In genomic region chr10:77497748-77498147, GRCh38 we compare ENCODE assay signal across 22 cellular contexts.
DNase-seq lines count a peak whose midpoint lies in the region; ATAC-seq and TF ChIP-seq lines count a peak whose summit lies in the region.
"Had no signal": no experiment of that assay in that cellular context is flagged by ENCODE, and none has a peak within 500 bp of the region (broad histone marks: within the 10 kb centered on the region; RNA-seq: fewer than 3 reads in every experiment).

No MANE protein-coding gene starts in this region.

- H3K9me3 ChIP-seq in esophagus (ENCODE audit: control insufficient read depth in 2 of 2, insufficient read depth in 1 of 2, low read depth in 1 of 2, low read length in 1 of 2) = no peaks in the 10 kb centered on the region
- H3K9me3 ChIP-seq: left ventricle myocardium inferior, testis had no signal

- peaks cover 4 to 21% of the 10 kb centered on the region in 2 donors for H3K4me1 ChIP-seq in esophagus (ENCODE audit: control insufficient read depth in 2 of 2, insufficient read depth in 2 of 2, low read length in 1 of 2)
- H3K4me1 ChIP-seq: left ventricle myocardium inferior had no signal

- H3K4me3 Mint-ChIP-seq in HFFc6 = no peak overlapping the region; the same call in 1 of the 2 replicates
- H3K4me3 Mint-ChIP-seq in osteocyte (ENCODE audit: unreplicated experiment) = no peak overlapping the region
- no peak overlapping the region for H3K4me3 Mint-ChIP-seq in natural killer cell treated with Interleukin-12 subunit alpha and Interleukin-12 subunit beta and Interleukin-15 and Interleukin-18, amount 100 ng/mL, for 72 hours
- H3K4me3 Mint-ChIP-seq: activated T-cell treated with anti-CD3 and anti-CD28 coated beads, Interleukin-2, amount 50 U/mL, for 24 hours; CD8-positive, alpha-beta memory T cell; IgD-negative memory B cell; stimulated activated naive B cell treated with anti-CD40 and anti-IgM and Interleukin-4, amounts not matched to agents 10 μg/mL and 1 μg/mL and 100 μg/mL, for 72 hours had no signal

- no peaks in the 10 kb centered on the region for H3K27me3 ChIP-seq in esophagus (ENCODE audit: control insufficient read depth in 1 of 2, insufficient read depth in 2 of 2, low read length in 2 of 2)
- H3K27me3 ChIP-seq: testis had no signal

- H3K9me3 Mint-ChIP-seq in HFFc6 = no peaks in the 10 kb centered on the region
- H3K9me3 Mint-ChIP-seq in osteocyte (ENCODE audit: unreplicated experiment) = no peaks in the 10 kb centered on the region
- no peaks in the 10 kb centered on the region for H3K9me3 Mint-ChIP-seq in natural killer cell treated with Interleukin-12 subunit alpha and Interleukin-12 subunit beta and Interleukin-15 and Interleukin-18, amount 100 ng/mL, for 72 hours
- H3K9me3 Mint-ChIP-seq: activated T-cell treated with anti-CD3 and anti-CD28 coated beads, Interleukin-2, amount 50 U/mL, for 24 hours; IgD-negative memory B cell; stimulated activated naive B cell treated with anti-CD40 and anti-IgM and Interleukin-4, amounts not matched to agents 10 μg/mL and 1 μg/mL and 100 μg/mL, for 72 hours had no signal

- H3K27me3 Mint-ChIP-seq in HFFc6 (ENCODE audit: insufficient read depth) (no peaks in the 10 kb centered on the region), osteocyte (ENCODE audit: unreplicated experiment) (no peaks in the 10 kb centered on the region)
- peaks cover 9 to 15% of the 10 kb centered on the region in 2 donors for H3K27me3 Mint-ChIP-seq in natural killer cell treated with Interleukin-12 subunit alpha and Interleukin-12 subunit beta and Interleukin-15 and Interleukin-18, amount 100 ng/mL, for 72 hours

- ATAC-seq in GM21390 (IDR thresholded peaks at IDR 0.05; ENCODE audit: unreplicated experiment) (no peak), HG02798 (IDR thresholded peaks at IDR 0.05; ENCODE audit: poor library complexity, unreplicated experiment) (no peak)
- no peak for ATAC-seq in natural killer cell treated with Interleukin-12 subunit alpha and Interleukin-12 subunit beta and Interleukin-15 and Interleukin-18, amount 100 ng/mL, for 72 hours
- ATAC-seq: stimulated activated naive B cell treated with anti-CD40 and anti-IgM and Interleukin-4, amounts not matched to agents 10 μg/mL and 1 μg/mL and 100 μg/mL, for 72 hours had no signal

- H3K27ac Mint-ChIP-seq in HFFc6 (peak overlapping the region; percentile 34; the same call in 1 of the 2 replicates), osteocyte (ENCODE audit: unreplicated experiment) (peak overlapping the region; percentile 47)
- no peak overlapping the region for H3K27ac Mint-ChIP-seq in natural killer cell treated with Interleukin-12 subunit alpha and Interleukin-12 subunit beta and Interleukin-15 and Interleukin-18, amount 100 ng/mL, for 72 hours
- H3K27ac Mint-ChIP-seq: activated T-cell treated with anti-CD3 and anti-CD28 coated beads, Interleukin-2, amount 50 U/mL, for 24 hours; IgD-negative memory B cell; stimulated activated naive B cell treated with anti-CD40 and anti-IgM and Interleukin-4, amounts not matched to agents 10 μg/mL and 1 μg/mL and 100 μg/mL, for 72 hours had no signal

- peak; percentile 47 for DNase-seq in AG10803 (ENCODE audit: low read depth)
- DNase-seq in HFFc6 = no peak
- DNase-seq in osteocyte (ENCODE audit: extremely low spot score, unreplicated experiment) = no peak
- no peak for DNase-seq in stimulated activated CD4-positive, alpha-beta T cell treated with anti-CD3 and anti-CD28 coated beads, Interleukin-12 subunit alpha, Interleukin-12 subunit beta, amount 100 ng/mL, for 4 hours
- no peak for DNase-seq in natural killer cell treated with Interleukin-12 subunit alpha and Interleukin-12 subunit beta and Interleukin-15 and Interleukin-18, amount 100 ng/mL, for 72 hours (ENCODE audit: low spot score)
- DNase-seq: activated T-cell treated with anti-CD3 and anti-CD28 coated beads, Interleukin-2, amount 50 U/mL, for 24 hours; CD8-positive, alpha-beta memory T cell; DMS79; GOT3; left ventricle myocardium inferior; NCI-H1417; NCI-H2107; posterior cingulate gyrus; stimulated activated naive B cell treated with anti-CD40 and anti-IgM and Interleukin-4, amounts not matched to agents 10 μg/mL and 1 μg/mL and 100 μg/mL, for 72 hours; T-helper 9 cell; testis had no signal

- H3K4me1 Mint-ChIP-seq in HFFc6 (ENCODE audit: low read depth) (peaks cover 84% of the 10 kb centered on the region), osteocyte (ENCODE audit: unreplicated experiment) (peaks cover 53% of the 10 kb centered on the region)
- no peaks in the 10 kb centered on the region for H3K4me1 Mint-ChIP-seq in natural killer cell treated with Interleukin-12 subunit alpha and Interleukin-12 subunit beta and Interleukin-15 and Interleukin-18, amount 100 ng/mL, for 72 hours (ENCODE audit: low read depth in 2 of 2)
- H3K4me1 Mint-ChIP-seq: CD8-positive, alpha-beta memory T cell had no signal

- H3K36me3 Mint-ChIP-seq in HFFc6 (ENCODE audit: low read depth) (peaks cover 9% of the 10 kb centered on the region), osteocyte (ENCODE audit: unreplicated experiment) (no peaks in the 10 kb centered on the region)
- no peaks in the 10 kb centered on the region for H3K36me3 Mint-ChIP-seq in natural killer cell treated with Interleukin-12 subunit alpha and Interleukin-12 subunit beta and Interleukin-15 and Interleukin-18, amount 100 ng/mL, for 72 hours
- H3K36me3 Mint-ChIP-seq: CD8-positive, alpha-beta memory T cell; IgD-negative memory B cell; stimulated activated naive B cell treated with anti-CD40 and anti-IgM and Interleukin-4, amounts not matched to agents 10 μg/mL and 1 μg/mL and 100 μg/mL, for 72 hours had no signal

- no peaks in the 10 kb centered on the region for H3K36me3 ChIP-seq in esophagus (ENCODE audit: control insufficient read depth in 2 of 2, insufficient read depth in 2 of 2, low read length in 1 of 2)
- H3K36me3 ChIP-seq: left ventricle myocardium inferior had no signal

- TF ChIP-seq CTCF in AG10803 (conservative IDR thresholded peaks at IDR 0.05; ENCODE audit: low read length) (no peak), HFFc6 (IDR thresholded peaks at IDR 0.05) (no peak), osteocyte (IDR thresholded peaks at IDR 0.05) (no peak)

- H3K4me3 ChIP-seq in AG10803 (ENCODE audit: low read length) (no peak overlapping the region), esophagus (ENCODE audit: low read depth in 1 of 2, low read length in 2 of 2) (no peak overlapping the region)
- H3K4me3 ChIP-seq: coronary artery, left ventricle myocardium inferior, testis had no signal

- H3K27ac ChIP-seq in esophagus (ENCODE audit: low read depth in 2 of 2, low read length in 1 of 2) = peak overlapping the region; percentile 17 to 22
- H3K27ac ChIP-seq: coronary artery, HL-60, left ventricle myocardium inferior, testis had no signal

Comparison
In these comparisons a context has a peak if more than half of its experiments do, and no peak if none do; other contexts are left out.
1. H3K27ac Mint-ChIP-seq: peak in HFFc6 (single experiment) and osteocyte (single experiment); none in natural killer cell treated with Interleukin-12 subunit alpha and Interleukin-12 subunit beta and Interleukin-15 and Interleukin-18, amount 100 ng/mL, for 72 hours (0 of 2).